In genomic region chr20:63651942-63652191, GRCh38 we compare ENCODE assay signal across 9 cellular contexts. TPM values are rescaled to one million over a fixed set of nuclear protein-coding genes. Genes with fewer than 3 reads are reported as not detected.
DNase-seq lines count a peak whose midpoint lies in the region; ATAC-seq and TF ChIP-seq lines count a peak whose summit lies in the region.
"Had no signal": no experiment of that assay in that cellular context is flagged by ENCODE, and none has a peak within 500 bp of the region (broad histone marks: within the 10 kb centered on the region; RNA-seq: fewer than 3 reads in every experiment).

No MANE protein-coding gene starts in this region.

- DNase-seq in G401 (ENCODE audit: low spot score) (peak; percentile 39), T-helper 22 cell (ENCODE audit: low read depth) (peak; percentile 32), fibroblast of lung (ENCODE audit: low read depth in 2 of 2) (no peak), NCI-H2029 (lab: John Stamatoyannopoulos, UW) (no peak), NCI-H1092 (lab: John Stamatoyannopoulos, UW) (no peak)

- no peak overlapping the region for H2AFZ ChIP-seq in fibroblast of lung (ENCODE audit: low read length)

- H3K9ac ChIP-seq in fibroblast of lung (ENCODE audit: insufficient read depth, low read length) (no peak overlapping the region), rectal smooth muscle tissue (ENCODE audit: low read length) (no peak overlapping the region)

- no peaks in the 10 kb centered on the region for H4K20me1 ChIP-seq in fibroblast of lung (ENCODE audit: control insufficient read depth, extremely low read depth, insufficient read depth, low read length)

- no peaks in the 10 kb centered on the region for H3K9me3 ChIP-seq in fibroblast of lung (ENCODE audit: control insufficient read depth, insufficient read depth, low read depth, low read length)

- H3K27ac ChIP-seq in fibroblast of lung (ENCODE audit: insufficient read depth, low read length), result no peak overlapping the region
- H3K27ac ChIP-seq in rectal smooth muscle tissue (ENCODE audit: low read depth, low read length), result no peak overlapping the region
- H3K27ac ChIP-seq: epithelial cell of prostate had no signal

- H3K4me3 ChIP-seq in fibroblast of lung (replicated peaks in 1 of 4; ENCODE audit: control extremely low read depth in 1 of 4, insufficient read depth in 1 of 4, low read depth in 3 of 4, low read length in 4 of 4) (peak overlapping the region; percentile 39 to 62 (median 52)), rectal smooth muscle tissue (ENCODE audit: low read length) (peak overlapping the region; percentile 68)

- H3K4me1 ChIP-seq in fibroblast of lung (ENCODE audit: control insufficient read depth, extremely low read depth, insufficient read depth, low read length) (no peaks in the 10 kb centered on the region), rectal smooth muscle tissue (ENCODE audit: control insufficient read depth, insufficient read depth, low read length) (peaks cover 4% of the 10 kb centered on the region)

- H3K4me2 ChIP-seq in fibroblast of lung (ENCODE audit: extremely low read depth, insufficient read depth, low read length), result peak overlapping the region; percentile 80

- TF ChIP-seq CTCF in fibroblast of lung (conservative IDR thresholded peaks at IDR 0.05 in 1 of 2, IDR thresholded peaks at IDR 0.05 in 1 of 2; ENCODE audit: low read depth in 1 of 2, low read length in 2 of 2), result no peak

- in situ Hi-C loops in G401 (cut with HindIII; ENCODE audit: low sequenced_read_pairs), result no loop called here

- no peaks in the 10 kb centered on the region for H3K27me3 ChIP-seq in fibroblast of lung (ENCODE audit: control insufficient read depth, insufficient read depth, low read length)
- peaks cover 2% of the 10 kb centered on the region for H3K27me3 ChIP-seq in rectal smooth muscle tissue (ENCODE audit: control insufficient read depth, insufficient read depth, low read length)

- no peaks in the 10 kb centered on the region for H3K36me3 ChIP-seq in fibroblast of lung (ENCODE audit: control insufficient read depth, insufficient read depth, low read length)
- no peaks in the 10 kb centered on the region for H3K36me3 ChIP-seq in rectal smooth muscle tissue (ENCODE audit: control insufficient read depth, insufficient read depth, low read length)

- H3K79me2 ChIP-seq in fibroblast of lung (ENCODE audit: control insufficient read depth, insufficient read depth, low read length), result no peaks in the 10 kb centered on the region

- ATAC-seq in HG03520 (IDR thresholded peaks at IDR 0.05; ENCODE audit: unreplicated experiment) (no peak), HG03571 (IDR thresholded peaks at IDR 0.05; ENCODE audit: unreplicated experiment) (no peak)

RNA-seq across cellular contexts. Expression of gene STMN3, which starts 1.4 kb away (rescaled TPM):
- total RNA-seq in G401 (2014; rRNA removed; shearing (Covaris generic)), result 179 and 180 TPM in 2 replicates
- 16.4 and 34.3 TPM in 2 replicates for total RNA-seq in fibroblast of lung
- 3.7 and 27.4 TPM in 2 replicates for polyA plus RNA-seq in fibroblast of lung
- polyA plus RNA-seq in fibroblast of lung (2012), result 6.8 and 60.2 TPM in 2 replicates
- polyA minus RNA-seq in fibroblast of lung (ENCODE audit: low replicate concordance), result 10.4 and 96.0 TPM in 2 replicates

RNA-seq across cellular contexts. Expression of gene RTEL1, which starts 6.2 kb away (rescaled TPM):
- total RNA-seq in G401 (2014; rRNA removed; shearing (Covaris generic)), result 18.5 and 18.7 TPM in 2 replicates
- total RNA-seq in fibroblast of lung, result 8.5 and 12.4 TPM in 2 replicates
- polyA plus RNA-seq in fibroblast of lung, result 4.7 and 11.5 TPM in 2 replicates
- 7.0 and 13.8 TPM in 2 replicates for polyA plus RNA-seq in fibroblast of lung (2012)
- 20.4 and 77.8 TPM in 2 replicates for polyA minus RNA-seq in fibroblast of lung (ENCODE audit: low replicate concordance)

RNA-seq across cellular contexts. Expression of gene GMEB2, which starts 25.0 kb away (rescaled TPM):
- 19.3 and 19.7 TPM in 2 replicates for total RNA-seq in G401 (2014; rRNA removed; shearing (Covaris generic))
- 7.4 and 10.9 TPM in 2 replicates for total RNA-seq in fibroblast of lung
- polyA plus RNA-seq in fibroblast of lung, result 6.3 and 7.9 TPM in 2 replicates
- polyA plus RNA-seq in fibroblast of lung (2012), result 7.2 and 8.5 TPM in 2 replicates
- polyA minus RNA-seq in fibroblast of lung (ENCODE audit: low replicate concordance), result 9.4 and 10.5 TPM in 2 replicates

RNA-seq across cellular contexts. Expression of gene TNFRSF6B, which starts 44.6 kb away (rescaled TPM):
- total RNA-seq in G401 (2014; rRNA removed; shearing (Covaris generic)), result not detected in 2 replicates
- total RNA-seq in fibroblast of lung, result 6.7 and 35.2 TPM in 2 replicates
- polyA plus RNA-seq in fibroblast of lung, result 3.8 and 5.7 TPM in 2 replicates
- 4.9 and 14.5 TPM in 2 replicates for polyA plus RNA-seq in fibroblast of lung (2012)
- polyA minus RNA-seq in fibroblast of lung (ENCODE audit: low replicate concordance), result 1.9 and 2.9 TPM in 2 replicates

RNA-seq across cellular contexts. Expression of gene ARFRP1, which starts 55.9 kb away (rescaled TPM):
- total RNA-seq in G401 (2014; rRNA removed; shearing (Covaris generic)), result 33.0 and 36.7 TPM in 2 replicates
- total RNA-seq in fibroblast of lung, result 24.7 and 35.0 TPM in 2 replicates
- polyA plus RNA-seq in fibroblast of lung, result 32.2 and 34.6 TPM in 2 replicates
- 36.3 and 40.1 TPM in 2 replicates for polyA plus RNA-seq in fibroblast of lung (2012)
- polyA minus RNA-seq in fibroblast of lung (ENCODE audit: low replicate concordance), result 10.0 and 12.5 TPM in 2 replicates

Comparison
In these comparisons a context has a peak if more than half of its experiments do, and no peak if none do; other contexts are left out.
1. DNase-seq: peak in G401 (single experiment) and T-helper 22 cell (single experiment); none in fibroblast of lung (0 of 2), NCI-H2029 (single experiment) and NCI-H1092 (single experiment).